In the genomic region with DNA sequence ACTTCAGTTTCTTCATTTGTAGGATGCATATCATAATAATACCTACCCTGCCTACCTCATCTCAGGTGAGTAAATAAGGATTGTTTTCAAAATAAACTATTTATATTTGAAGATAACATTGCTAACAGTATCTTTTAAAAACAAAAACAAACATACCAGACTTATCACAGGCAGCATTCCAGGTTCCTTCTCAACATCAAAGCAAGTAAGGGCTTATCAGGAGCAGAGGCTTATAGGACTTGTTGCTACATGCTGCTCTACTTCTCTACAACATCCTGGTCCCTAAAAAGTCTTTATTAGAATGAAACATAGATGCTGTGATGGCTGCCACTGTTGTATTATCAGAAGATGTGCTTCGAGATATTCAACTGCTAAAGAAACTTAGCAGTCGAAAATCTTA, we compare ENCODE assay signal across 19 cellular contexts.
DNase-seq lines count a peak whose midpoint lies in the region; TF ChIP-seq lines count a peak whose summit lies in the region.
"Had no signal": no experiment of that assay in that cellular context is flagged by ENCODE, and none has a peak within 500 bp of the region (broad histone marks: within the 10 kb centered on the region; RNA-seq: fewer than 3 reads in every experiment).

No MANE protein-coding gene starts in this region.

- H3K27ac Mint-ChIP-seq in endodermal cell = no peak overlapping the region
- H3K27ac Mint-ChIP-seq: B cell; CD4-positive, CD25-positive, alpha-beta regulatory T cell; CD8-positive, alpha-beta T cell; GM23338; H9; HFFc6 had no signal

- H3K27me3 ChIP-seq in endodermal cell (ENCODE audit: control insufficient read depth, insufficient read depth, low read length, poor library complexity, severe bottlenecking) (no peaks in the 10 kb centered on the region), mesendoderm (ENCODE audit: insufficient read depth, low read length, poor library complexity) (no peaks in the 10 kb centered on the region)
- H3K27me3 ChIP-seq: BLaER1 had no signal

- H3K56ac ChIP-seq in mesendoderm (ENCODE audit: low read length) = peak overlapping the region; percentile 36

- no peaks in the 10 kb centered on the region for H3K27me3 Mint-ChIP-seq in endodermal cell (ENCODE audit: insufficient read depth)

- no peak overlapping the region for H3K4me3 Mint-ChIP-seq in endodermal cell
- H3K4me3 Mint-ChIP-seq: B cell; CD4-positive, CD25-positive, alpha-beta regulatory T cell; CD8-positive, alpha-beta T cell; GM23338; H9; HFFc6 had no signal

- DNase-seq in DMS53 (lab: John Stamatoyannopoulos, UW) (peak; percentile 5), DMS53 treated with DMSO at 0.1 percent for 48 hours (lab: John Stamatoyannopoulos, UW; ENCODE audit: unreplicated experiment) (no peak), HuH-7 (ENCODE audit: low spot score) (peak; percentile 15), endodermal cell (no peak), mesendoderm (peak; percentile 82), NCI-H2171 (lab: John Stamatoyannopoulos, UW) (no peak), SIG-M5 treated with dmso at 0.1 percent for 504 hours (lab: John Stamatoyannopoulos, UW; ENCODE audit: unreplicated experiment) (no peak), NCI-H146 (lab: John Stamatoyannopoulos, UW) (no peak)
- DNase-seq: CD4-positive, CD25-positive, alpha-beta regulatory T cell; CD8-positive, alpha-beta T cell; DMS 273 treated with DMSO at 0.1 percent for 48 hours; DND-41; H9; HFFc6 had no signal

- no peak overlapping the region for H3K4me2 ChIP-seq in mesendoderm (ENCODE audit: low read length)
- H3K4me2 ChIP-seq: BLaER1, GM23338 had no signal

- H3K79me1 ChIP-seq in mesendoderm (ENCODE audit: low read length) = no peaks in the 10 kb centered on the region

- H3K4me1 ChIP-seq in endodermal cell (ENCODE audit: control insufficient read depth, insufficient read depth, low read length) = peaks cover 7% of the 10 kb centered on the region
- H3K4me1 ChIP-seq in mesendoderm (ENCODE audit: control insufficient read depth, low read depth, low read length) = peaks cover 1% of the 10 kb centered on the region

- H3K79me2 ChIP-seq in mesendoderm (ENCODE audit: control insufficient read depth, insufficient read depth, low read length) = no peaks in the 10 kb centered on the region

- peaks cover 35% of the 10 kb centered on the region for H3K4me1 Mint-ChIP-seq in endodermal cell
- H3K4me1 Mint-ChIP-seq: B cell; CD4-positive, CD25-positive, alpha-beta regulatory T cell; GM23338 had no signal

- no peak overlapping the region for H3K23ac ChIP-seq in mesendoderm (ENCODE audit: low read length)

- no peak overlapping the region for H2BK120ac ChIP-seq in mesendoderm (ENCODE audit: low read depth, low read length)

- no peak overlapping the region for H4K5ac ChIP-seq in mesendoderm (ENCODE audit: low read length)

- H2BK15ac ChIP-seq in mesendoderm (replicated peaks; ENCODE audit: low read depth) = no peak overlapping the region

- H3K36me3 Mint-ChIP-seq in endodermal cell (ENCODE audit: low read depth) = no peaks in the 10 kb centered on the region
- H3K36me3 Mint-ChIP-seq: CD4-positive, CD25-positive, alpha-beta regulatory T cell; CD8-positive, alpha-beta T cell had no signal

- WGBS in endodermal cell (ENCODE audit: insufficient coverage in 1 of 2, insufficient read length in 1 of 2), 2 experiments = 69 to 83% methylated on average over 2 of the region's 2 CpGs
- WGBS in mesendoderm (ENCODE audit: extremely low coverage, insufficient coverage, low lambda C conversion rate) = no CpG with 5 or more reads among the region's 2 CpGs

- H3K18ac ChIP-seq in mesendoderm (ENCODE audit: low read length) = no peak overlapping the region

- no peak overlapping the region for H2AK5ac ChIP-seq in mesendoderm (ENCODE audit: low read length)

- TF ChIP-seq CTCF in endodermal cell (conservative IDR thresholded peaks at IDR 0.05) = no peak

- H3K9me3 ChIP-seq in endodermal cell (ENCODE audit: control insufficient read depth, low read length) = peaks cover 5% of the 10 kb centered on the region
- H3K9me3 ChIP-seq: BLaER1 had no signal

- no peak overlapping the region for H2BK5ac ChIP-seq in mesendoderm (ENCODE audit: low read length)

- H3K9me3 Mint-ChIP-seq in endodermal cell = no peaks in the 10 kb centered on the region
- H3K9me3 Mint-ChIP-seq: CD8-positive, alpha-beta T cell; GM23338; H9; HFFc6 had no signal

- no peak overlapping the region for H4K8ac ChIP-seq in mesendoderm (ENCODE audit: low read depth, low read length)

- H3K27ac ChIP-seq in endodermal cell (ENCODE audit: low read depth, low read length) (no peak overlapping the region), mesendoderm (ENCODE audit: low read depth, low read length) (peak overlapping the region; percentile 17)
- H3K27ac ChIP-seq: 22Rv1, BLaER1, C4-2B had no signal

- H3K4ac ChIP-seq in mesendoderm (ENCODE audit: low read depth, low read length) = no peak overlapping the region

- H3K36me3 ChIP-seq in endodermal cell (ENCODE audit: control insufficient read depth, insufficient read depth, low read length) (no peaks in the 10 kb centered on the region), mesendoderm (ENCODE audit: control insufficient read depth, insufficient read depth, low read length) (no peaks in the 10 kb centered on the region)
- H3K36me3 ChIP-seq: BLaER1 had no signal

- H3K4me3 ChIP-seq in endodermal cell (ENCODE audit: low read length) (peak overlapping the region; percentile 58), mesendoderm (ENCODE audit: low read length) (no peak overlapping the region)
- H3K4me3 ChIP-seq: BLaER1, GM23338 had no signal

- no peak overlapping the region for H3K9ac ChIP-seq in endodermal cell (ENCODE audit: extremely low read depth, low read length, poor library complexity, severe bottlenecking)
- no peak overlapping the region for H3K9ac ChIP-seq in mesendoderm (ENCODE audit: low read length)
- H3K9ac ChIP-seq: BLaER1 had no signal

Comparison
In these comparisons a context has a peak if more than half of its experiments do, and no peak if none do; other contexts are left out.
1. DNase-seq: peak in DMS53 (single experiment), HuH-7 (single experiment) and mesendoderm (single experiment); none in DMS53 treated with DMSO at 0.1 percent for 48 hours (single experiment), endodermal cell (single experiment), NCI-H2171 (single experiment), SIG-M5 treated with dmso at 0.1 percent for 504 hours (single experiment) and NCI-H146 (single experiment).